Comparison of ENCODE assay signal across 9 cellular contexts in the genomic region with DNA sequence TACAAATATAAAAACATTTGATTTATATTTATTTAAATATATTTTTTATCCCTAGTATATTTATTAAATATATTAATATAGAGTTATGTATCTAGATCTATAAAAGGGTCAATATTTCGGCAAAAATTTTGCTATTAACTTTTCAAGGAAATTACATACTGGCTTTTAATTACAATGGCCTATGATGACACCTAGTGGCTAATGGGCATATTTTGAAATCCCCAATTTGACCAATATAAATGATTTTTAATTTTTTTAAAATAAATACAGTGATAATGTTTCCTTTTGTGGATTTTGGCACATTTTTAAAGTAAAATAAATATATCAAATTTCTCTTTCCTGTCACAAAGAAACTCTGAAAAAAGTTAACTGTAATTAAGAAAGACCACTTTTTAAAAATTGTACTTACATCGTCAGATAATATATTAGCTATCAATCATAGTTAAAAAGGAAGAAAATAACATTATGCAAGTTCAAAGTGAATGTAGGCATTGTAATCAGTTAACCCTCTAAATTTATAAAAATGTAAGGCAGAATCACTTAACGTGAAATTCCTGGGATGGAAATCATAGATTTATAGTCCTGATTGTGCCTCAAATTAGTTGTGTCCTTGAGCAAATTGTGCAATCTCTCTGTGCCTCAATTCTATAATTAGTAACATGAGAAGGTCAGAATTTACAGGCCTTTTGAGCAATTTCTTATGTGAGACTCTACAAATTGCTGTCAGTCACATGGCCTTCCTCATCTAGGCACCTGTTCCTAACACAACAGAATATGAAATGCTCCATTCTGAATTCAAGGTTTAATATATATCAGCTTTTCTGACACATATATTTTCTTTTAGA. TPM values are rescaled to one million over a fixed set of nuclear protein-coding genes. Genes with fewer than 3 reads are reported as not detected.
DNase-seq lines count a peak whose midpoint lies in the region; ATAC-seq and TF ChIP-seq lines count a peak whose summit lies in the region.
"Had no signal": no experiment of that assay in that cellular context is flagged by ENCODE, and none has a peak within 500 bp of the region (broad histone marks: within the 10 kb centered on the region; RNA-seq: fewer than 3 reads in every experiment).

No MANE protein-coding gene starts in this region.

- no peaks in the 10 kb centered on the region for H3K27me3 Mint-ChIP-seq in neural crest cell (ENCODE audit: low read depth)

- H3K9ac ChIP-seq in mammary epithelial cell (ENCODE audit: insufficient read depth, low read length), result no peak overlapping the region

- H3K36me3 Mint-ChIP-seq in neural crest cell (ENCODE audit: low read depth), result no peaks in the 10 kb centered on the region

- no peaks in the 10 kb centered on the region for H3K27me3 ChIP-seq in GM06990 (replicated peaks; ENCODE audit: control insufficient read depth, insufficient read depth, low read length)
- H3K27me3 ChIP-seq in mammary epithelial cell (ENCODE audit: insufficient read depth, low read length), result peaks cover 2% of the 10 kb centered on the region
- H3K27me3 ChIP-seq: SJSA1 had no signal

- no peaks in the 10 kb centered on the region for H3K36me3 ChIP-seq in GM06990 (ENCODE audit: control insufficient read depth, insufficient read depth, low read length)
- H3K36me3 ChIP-seq in mammary epithelial cell (ENCODE audit: insufficient read depth, low read length), result no peaks in the 10 kb centered on the region
- H3K36me3 ChIP-seq: SJSA1 had no signal

- in situ Hi-C loops in mammary epithelial cell (cut with MboI; ENCODE audit: low sequenced_read_pairs in 2 of 2), result loop anchor here in 1 of 2 donors (25.0 kb wide), 1 partner anchor 427 kb away; no protein-coding TSS in a partner anchor

- no peaks in the 10 kb centered on the region for H3K9me3 ChIP-seq in mammary epithelial cell (replicated peaks; ENCODE audit: insufficient read depth, low read length)
- H3K9me3 ChIP-seq: SJSA1 had no signal

- no peaks in the 10 kb centered on the region for H3K79me2 ChIP-seq in mammary epithelial cell (ENCODE audit: insufficient read depth, low read length)

- no peaks in the 10 kb centered on the region for H3K4me1 ChIP-seq in mammary epithelial cell (ENCODE audit: insufficient read depth, low read length)
- H3K4me1 ChIP-seq: SJSA1 had no signal

- H3K9me3 Mint-ChIP-seq in neural crest cell, result no peaks in the 10 kb centered on the region

- WGBS in mammary epithelial cell (ENCODE audit: low coverage, missing lambda C conversion rate), result 50% methylated on average over 3 of the region's 3 CpGs

- CTCF ChIA-PET in mammary epithelial cell (lab: Charles Lee; ENCODE audit: low non-redundant PET), result no interaction called here

- no peak overlapping the region for H2AFZ ChIP-seq in mammary epithelial cell (ENCODE audit: low read depth, low read length)

- DNase-seq in GM06990 (ENCODE audit: extremely low read depth, insufficient read length), result no peak
- DNase-seq in NCI-H1417 treated with DMSO at 0.1 percent for 48 hours (lab: John Stamatoyannopoulos, UW), result peak; percentile 14
- DNase-seq in mammary epithelial cell, result no peak
- DNase-seq in neural crest cell (ENCODE audit: low read depth, low spot score), result no peak
- DNase-seq in UCSD-AML1 (lab: John Stamatoyannopoulos, UW; ENCODE audit: unreplicated experiment), result no peak
- DNase-seq in D341Med (ENCODE audit: low spot score), result no peak
- no peak for DNase-seq in GM19238 (ENCODE audit: insufficient read length, low spot score)

- no TSS peak for BruUV-seq in mammary epithelial cell (replicated peaks; lab: Mats Ljungman, UMichigan)

- H3K4me2 ChIP-seq in mammary epithelial cell (ENCODE audit: insufficient read depth, low read depth, low read length), result no peak overlapping the region

- ATAC-seq in HG03354 (IDR thresholded peaks at IDR 0.05; ENCODE audit: poor library complexity, severe bottlenecking, unreplicated experiment), result no peak

- TF ChIP-seq CTCF in GM06990 (IDR thresholded peaks at IDR 0.05; ENCODE audit: insufficient read depth, low read length, poor library complexity, severe bottlenecking), result peak; percentile 43
- TF ChIP-seq CTCF in mammary epithelial cell (conservative IDR thresholded peaks at IDR 0.05 in 1 of 2, IDR thresholded peaks at IDR 0.05 in 1 of 2; ENCODE audit: extremely low read depth in 1 of 2, insufficient read depth in 1 of 2, low read depth in 1 of 2, low read length in 2 of 2), result peak; percentile 41 to 52
- peak; percentile 76 for TF ChIP-seq CTCF in neural crest cell (conservative IDR thresholded peaks at IDR 0.05)

- H4K20me1 ChIP-seq in mammary epithelial cell (ENCODE audit: insufficient read depth, low read length), result no peaks in the 10 kb centered on the region

- intact Hi-C loops in mammary epithelial cell (cut with micrococcal nuclease), result loop anchor here (1.0 to 10.0 kb wide), 2 partner anchors 136 to 414 kb away; no protein-coding TSS in a partner anchor

- H3K4me3 ChIP-seq in GM06990 (replicated peaks; ENCODE audit: low read depth, low read length) (no peak overlapping the region; the same call in 1 of the 2 replicates), mammary epithelial cell (replicated peaks in 1 of 3; ENCODE audit: insufficient read depth in 1 of 3, low read depth in 2 of 3, low read length in 3 of 3) (no peak overlapping the region)
- H3K4me3 ChIP-seq: SJSA1 had no signal

- H3K4me3 Mint-ChIP-seq in neural crest cell, result no peak overlapping the region

- no peak overlapping the region for H3K27ac Mint-ChIP-seq in neural crest cell (ENCODE audit: unreplicated experiment)

- dilution Hi-C loops in mammary epithelial cell (cut with HindIII; ENCODE audit: low sequenced_read_pairs), result no loop called here

- no peaks in the 10 kb centered on the region for H3K4me1 Mint-ChIP-seq in neural crest cell

- H3K27ac ChIP-seq in mammary epithelial cell (ENCODE audit: insufficient read depth, low read depth, low read length), result no peak overlapping the region
- H3K27ac ChIP-seq: SJSA1 had no signal

RNA-seq across cellular contexts. Expression of a gene that starts 25.6 kb away (rescaled TPM):
- not detected for total RNA-seq in mammary epithelial cell
- polyA plus RNA-seq in mammary epithelial cell, result not detected
- not detected for polyA minus RNA-seq in mammary epithelial cell
- not detected in 2 replicates for total RNA-seq in neural crest cell
- total RNA-seq: SJSA1 had no signal

RNA-seq across cellular contexts. Expression of a gene that starts 34.8 kb away (rescaled TPM):
- total RNA-seq in mammary epithelial cell (not detected), neural crest cell (not detected in 2 replicates)
- not detected for polyA plus RNA-seq in mammary epithelial cell
- not detected for polyA minus RNA-seq in mammary epithelial cell
- total RNA-seq: SJSA1 had no signal
